In genomic region chr1:209630383-209631219, GRCh38 we compare ENCODE assay signal across 25 cellular contexts. TPM values are rescaled to one million over a fixed set of nuclear protein-coding genes. Genes with fewer than 3 reads are reported as not detected.
DNase-seq lines count a peak whose midpoint lies in the region; ATAC-seq and TF ChIP-seq lines count a peak whose summit lies in the region.
"Had no signal": no experiment of that assay in that cellular context is flagged by ENCODE, and none has a peak within 500 bp of the region (broad histone marks: within the 10 kb centered on the region; RNA-seq: fewer than 3 reads in every experiment).

No MANE protein-coding gene starts in this region.

- intact Hi-C loops in left ventricle myocardium superior (cut with micrococcal nuclease) = no loop called here
- intact Hi-C loops in mucosa of descending colon (cut with DNase I, micrococcal nuclease) = no loop called here

- H3K9me3 ChIP-seq in mucosa of descending colon = no peaks in the 10 kb centered on the region
- H3K9me3 ChIP-seq: transverse colon had no signal

- no peak for TF ChIP-seq CTCF in mucosa of descending colon (IDR thresholded peaks at IDR 0.05)

- H3K4me3 ChIP-seq in mucosa of descending colon = no peak overlapping the region
- H3K4me3 ChIP-seq: cardiac muscle cell, transverse colon had no signal

- H3K4me1 ChIP-seq in mucosa of descending colon (ENCODE audit: low read depth) = peaks cover 8% of the 10 kb centered on the region

- H3K27ac ChIP-seq in angular gyrus (ENCODE audit: low read depth, low read length) = peak overlapping the region; percentile 86
- H3K27ac ChIP-seq: cardiac muscle cell, transverse colon had no signal

- DNase-seq in NCI-H1436 (lab: John Stamatoyannopoulos, UW) (peak; percentile 47), left ventricle myocardium superior (peak; percentile 57), mucosa of descending colon (no peak), NCI-H524 (lab: John Stamatoyannopoulos, UW) (no peak), DMS53 (lab: John Stamatoyannopoulos, UW) (no peak)
- DNase-seq: activated naive CD4-positive, alpha-beta T cell treated with anti-CD3 and anti-CD28 coated beads for 36 hours; activated T-cell treated with anti-CD3 and anti-CD28 coated beads, Interleukin-2, amount 50 U/mL, for 48 hours; CD4-positive, CD25-positive, alpha-beta regulatory T cell; DMS79; NCI-H1048; NCI-H2029 treated with DMSO at 0.1 percent for 48 hours; occipital lobe; RPMI8226; stimulated activated CD4-positive, alpha-beta T cell treated with anti-CD3 and anti-CD28 coated beads, Interleukin-4, amount 100 ng/mL, for 4 hours; stimulated activated naive CD8-positive, alpha-beta T cell treated with anti-CD3 and anti-CD28 coated beads, Interleukin-15, amount 100 ng/mL, for 72 hours; transverse colon had no signal

- no peaks in the 10 kb centered on the region for H3K36me3 ChIP-seq in mucosa of descending colon (ENCODE audit: low read depth)
- H3K36me3 ChIP-seq: cardiac muscle cell had no signal

- peak; percentile 10 for ATAC-seq in left ventricle myocardium superior
- peak; percentile 59 for ATAC-seq in mucosa of descending colon
- no peak for ATAC-seq in GM18868 (IDR thresholded peaks at IDR 0.05; ENCODE audit: unreplicated experiment)
- no peak for ATAC-seq in HG03460 (IDR thresholded peaks at IDR 0.05; ENCODE audit: unreplicated experiment)
- ATAC-seq: activated CD4-positive, CD25-positive, alpha-beta regulatory T cell treated with anti-CD3 and anti-CD28 coated beads, Interleukin-2, amount 50 U/mL, for 24 hours; stimulated activated naive CD8-positive, alpha-beta T cell treated with anti-CD3 and anti-CD28 coated beads, Interleukin-15, amount 100 ng/mL, for 72 hours had no signal

RNA-seq across cellular contexts. Expression of gene LAMB3, which starts 21.6 kb away (rescaled TPM):
- total RNA-seq in left ventricle myocardium superior (5.2 TPM), mucosa of descending colon (100 to 1,000 TPM in 1 of 3 donors, 10 to 100 TPM in 2; 40.3 to 142 (median 62.1) TPM)

RNA-seq across cellular contexts. Expression of gene G0S2, which starts 44.6 kb away (rescaled TPM):
- total RNA-seq in left ventricle myocardium superior (594 TPM), mucosa of descending colon (10 to 100 TPM in 1 of 3 donors, 1 to 10 TPM in 2; 5.8 to 13.5 (median 9.0) TPM)
- total RNA-seq: CD4-positive, CD25-positive, alpha-beta regulatory T cell had no signal

RNA-seq across cellular contexts. Expression of gene CAMK1G, which starts 47.1 kb away (rescaled TPM):
- total RNA-seq in left ventricle myocardium superior (not detected), mucosa of descending colon (under 1 TPM in 1 of 3 donors, not detected in 2; 0.60 TPM)
- total RNA-seq: CD4-positive, CD25-positive, alpha-beta regulatory T cell; dermis microvascular lymphatic vessel endothelial cell; HT-29; lung microvascular endothelial cell; NCI-H460; transverse colon had no signal

Comparison
In these comparisons a context has a peak if more than half of its experiments do, and no peak if none do; other contexts are left out.
1. DNase-seq: peak in NCI-H1436 (single experiment) and left ventricle myocardium superior (single experiment); none in mucosa of descending colon (0 of 3), NCI-H524 (0 of 2) and DMS53 (single experiment).
2. ATAC-seq: peak in left ventricle myocardium superior (single experiment) and mucosa of descending colon (single experiment); none in GM18868 (single experiment) and HG03460 (single experiment).
3. RNA of gene G0S2, which starts 44.6 kb away (total RNA-seq): 594 TPM in left ventricle myocardium superior (single experiment); 5.8 to 13.5 TPM in mucosa of descending colon; every median in the first group is over 10 times any median in the second.